In the genomic region with DNA sequence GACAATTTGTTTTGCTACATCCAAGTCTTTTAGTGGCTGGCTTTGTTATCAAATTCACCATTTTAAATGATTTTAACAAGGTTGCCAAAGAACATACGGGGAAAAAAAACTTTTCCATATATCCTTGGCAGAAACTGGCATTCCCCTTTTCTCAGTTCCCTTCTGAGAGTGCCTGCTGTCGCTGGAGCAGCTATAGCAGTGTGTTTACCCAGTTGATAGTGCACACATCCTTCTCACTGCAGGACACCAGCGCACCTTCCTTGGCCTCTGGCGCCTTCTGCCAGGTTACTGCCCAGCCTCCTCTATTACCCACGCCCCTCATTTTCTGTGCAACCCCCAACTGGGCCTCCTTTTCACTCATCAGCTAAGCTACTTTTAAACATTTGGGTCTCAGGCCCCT, we compare ENCODE assay signal across 17 cellular contexts.
DNase-seq lines count a peak whose midpoint lies in the region; ATAC-seq and TF ChIP-seq lines count a peak whose summit lies in the region.
"Had no signal": no experiment of that assay in that cellular context is flagged by ENCODE, and none has a peak within 500 bp of the region (broad histone marks: within the 10 kb centered on the region; RNA-seq: fewer than 3 reads in every experiment).

No MANE protein-coding gene starts in this region.

- no peaks in the 10 kb centered on the region for H3K27me3 Mint-ChIP-seq in stimulated activated naive CD8-positive, alpha-beta T cell treated with anti-CD3 and anti-CD28 coated beads, Interleukin-15, amount 100 ng/mL, for 72 hours
- peaks cover 11% of the 10 kb centered on the region for H3K27me3 Mint-ChIP-seq in glutamatergic neuron (ENCODE audit: unreplicated experiment)

- ATAC-seq in stimulated activated naive CD8-positive, alpha-beta T cell treated with anti-CD3 and anti-CD28 coated beads, Interleukin-15, amount 100 ng/mL, for 72 hours: no peak
- ATAC-seq in stimulated activated naive CD8-positive, alpha-beta T cell treated with anti-CD3 and anti-CD28 coated beads, Interleukin-15, Interleukin-2, amounts not matched to agents 100 U/mL and 50 U/mL, for 24 hours: no peak

- no peak overlapping the region for H3K4me3 Mint-ChIP-seq in stimulated activated naive CD8-positive, alpha-beta T cell treated with anti-CD3 and anti-CD28 coated beads, Interleukin-15, amount 100 ng/mL, for 72 hours
- H3K4me3 Mint-ChIP-seq in glutamatergic neuron (ENCODE audit: unreplicated experiment): no peak overlapping the region
- H3K4me3 Mint-ChIP-seq: CD14-positive monocyte had no signal

- peak overlapping the region; percentile 41 for H3K27ac ChIP-seq in VCaP
- H3K27ac ChIP-seq: SK-N-MC had no signal

- H3K4me1 Mint-ChIP-seq in stimulated activated naive CD8-positive, alpha-beta T cell treated with anti-CD3 and anti-CD28 coated beads, Interleukin-15, amount 100 ng/mL, for 72 hours: peaks cover 44% of the 10 kb centered on the region
- peaks cover 36% of the 10 kb centered on the region for H3K4me1 Mint-ChIP-seq in glutamatergic neuron (ENCODE audit: low read depth, unreplicated experiment)

- no peak for DNase-seq in stimulated activated naive CD8-positive, alpha-beta T cell treated with anti-CD3 and anti-CD28 coated beads, Interleukin-15, amount 100 ng/mL, for 72 hours
- DNase-seq in stimulated activated naive CD8-positive, alpha-beta T cell treated with anti-CD3 and anti-CD28 coated beads, Interleukin-15, Interleukin-2, amounts not matched to agents 100 U/mL and 50 U/mL, for 24 hours: no peak
- no peak for DNase-seq in glutamatergic neuron
- DNase-seq in T1000 (lab: John Stamatoyannopoulos, UW): no peak
- DNase-seq in AML-193 (lab: John Stamatoyannopoulos, UW): no peak
- DNase-seq in NCI-H2081 (lab: John Stamatoyannopoulos, UW): no peak
- DNase-seq: EL, HCEC 1CT, IMR-90, NCI-H1930, NCI-H2171, NCI-H446 treated with DMSO at 0.1 percent for 48 hours, NCI-H82, Right ventricle myocardium superior had no signal

- H3K27ac Mint-ChIP-seq in stimulated activated naive CD8-positive, alpha-beta T cell treated with anti-CD3 and anti-CD28 coated beads, Interleukin-15, amount 100 ng/mL, for 72 hours: peak overlapping the region; percentile 24 to 60
- peak overlapping the region; percentile 64 for H3K27ac Mint-ChIP-seq in glutamatergic neuron (ENCODE audit: unreplicated experiment)

- no peaks in the 10 kb centered on the region for H3K9me3 Mint-ChIP-seq in stimulated activated naive CD8-positive, alpha-beta T cell treated with anti-CD3 and anti-CD28 coated beads, Interleukin-15, amount 100 ng/mL, for 72 hours
- peaks cover 6% of the 10 kb centered on the region for H3K9me3 Mint-ChIP-seq in glutamatergic neuron (ENCODE audit: unreplicated experiment)

- TF ChIP-seq CTCF in VCaP (conservative IDR thresholded peaks at IDR 0.05) (no peak), glutamatergic neuron (IDR thresholded peaks at IDR 0.05; ENCODE audit: partially characterized antibody, unreplicated experiment) (no peak)

- H3K36me3 Mint-ChIP-seq in glutamatergic neuron (ENCODE audit: unreplicated experiment): no peaks in the 10 kb centered on the region
